ENCODE assay signal across 18 cellular contexts in the genomic region with DNA sequence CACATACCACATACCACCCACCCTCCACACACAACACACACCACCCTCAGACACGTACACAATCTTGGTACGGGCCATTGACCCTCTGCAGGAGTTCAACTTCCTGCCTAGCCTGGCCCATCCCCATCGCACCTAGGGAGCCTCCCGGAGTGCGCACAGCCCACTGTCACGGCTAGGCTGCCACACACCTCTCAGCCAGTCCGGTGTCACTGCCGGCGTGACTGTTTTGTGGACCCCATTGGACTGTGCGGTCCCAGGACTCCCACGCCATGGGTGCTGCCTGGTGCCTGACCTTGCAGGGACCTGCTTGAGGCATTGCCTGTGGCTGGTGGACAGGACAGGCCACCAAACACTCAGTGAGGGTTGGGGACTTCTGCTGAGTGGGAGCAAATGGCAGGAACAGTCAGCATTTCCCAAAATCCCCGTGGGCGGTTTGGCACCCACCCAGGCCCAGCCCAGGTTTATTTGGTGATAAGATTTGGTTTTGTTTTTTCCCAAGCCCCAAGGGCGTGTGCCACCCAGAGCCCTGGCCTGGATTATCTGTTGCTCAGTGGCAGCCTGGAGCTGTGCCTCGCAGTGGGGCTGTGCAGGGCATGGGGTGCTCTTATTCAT. TPM values are rescaled to one million over a fixed set of nuclear protein-coding genes. Genes with fewer than 3 reads are reported as not detected.
"Had no signal": no experiment of that assay in that cellular context is flagged by ENCODE, and none has a peak within 500 bp of the region (broad histone marks: within the 10 kb centered on the region; RNA-seq: fewer than 3 reads in every experiment).

No MANE protein-coding gene starts in this region.

- H3K27ac ChIP-seq: breast epithelium, hepatocyte, suprapubic skin, upper lobe of left lung had no signal

- H2AFZ ChIP-seq: hepatocyte had no signal

- H3K4me3 Mint-ChIP-seq: mesothelial cell of epicardium; naive B cell; stimulated activated memory B cell treated with anti-CD40 and anti-IgM and Interleukin-4, amounts not matched to agents 10 μg/mL and 1 μg/mL and 100 μg/mL, for 72 hours had no signal

- DNase-seq: activated CD4-positive, alpha-beta T cell treated with anti-CD3 and anti-CD28 coated beads, Interleukin-2, amount 50 U/mL, for 4 hours; activated T-cell treated with anti-CD3 and anti-CD28 coated beads, Interleukin-2, amount 50 U/mL, for 1 hour; anterior cingulate cortex; foreskin melanocyte; kidney; naive B cell; stimulated activated CD4-positive, alpha-beta T cell treated with anti-CD3 and anti-CD28 coated beads, Interleukin-1b, Interleukin-23, amount 100 ng/mL, for 48 hours; T-helper 2 cell had no signal

- H3K4me3 ChIP-seq: breast epithelium, hepatocyte, suprapubic skin, upper lobe of left lung had no signal

- H3K27me3 Mint-ChIP-seq: naive B cell; stimulated activated memory B cell treated with anti-CD40 and anti-IgM and Interleukin-4, amounts not matched to agents 10 μg/mL and 1 μg/mL and 100 μg/mL, for 72 hours had no signal

- H3K9me3 ChIP-seq: breast epithelium, suprapubic skin, upper lobe of left lung had no signal

- ATAC-seq: activated CD4-positive, CD25-positive, alpha-beta regulatory T cell treated with anti-CD3 and anti-CD28 coated beads, Interleukin-2, amount 50 U/mL, for 24 hours; activated naive CD4-positive, alpha-beta T cell treated with anti-CD3 and anti-CD28 coated beads, Interleukin-2, amount 50 U/mL, for 72 hours; stimulated activated memory B cell treated with anti-CD40 and anti-IgM and Interleukin-4, amounts not matched to agents 10 μg/mL and 1 μg/mL and 100 μg/mL, for 72 hours had no signal

- H3K36me3 Mint-ChIP-seq: activated naive CD4-positive, alpha-beta T cell treated with anti-CD3 and anti-CD28 coated beads, Interleukin-2, amount 50 U/mL, for 72 hours; mesothelial cell of epicardium; naive B cell; stimulated activated memory B cell treated with anti-CD40 and anti-IgM and Interleukin-4, amounts not matched to agents 10 μg/mL and 1 μg/mL and 100 μg/mL, for 72 hours had no signal

- H3K27me3 ChIP-seq: hepatocyte, suprapubic skin, upper lobe of left lung had no signal

- H3K36me3 ChIP-seq: breast epithelium, upper lobe of left lung had no signal

- H3K4me2 ChIP-seq: hepatocyte had no signal

- H3K4me1 ChIP-seq: breast epithelium had no signal

- H3K79me2 ChIP-seq: hepatocyte had no signal

- H3K27ac Mint-ChIP-seq: activated naive CD4-positive, alpha-beta T cell treated with anti-CD3 and anti-CD28 coated beads, Interleukin-2, amount 50 U/mL, for 72 hours; mesothelial cell of epicardium; naive B cell; stimulated activated memory B cell treated with anti-CD40 and anti-IgM and Interleukin-4, amounts not matched to agents 10 μg/mL and 1 μg/mL and 100 μg/mL, for 72 hours had no signal

- H3K9me3 Mint-ChIP-seq: mesothelial cell of epicardium had no signal

RNA-seq across cellular contexts. Expression of gene RAB7B, which starts 27.7 kb away (rescaled TPM):
- total RNA-seq: activated naive CD4-positive, alpha-beta T cell treated with anti-CD3 and anti-CD28 coated beads, Interleukin-2, amount 50 U/mL, for 72 hours; endothelial cell of umbilical vein had no signal

RNA-seq across cellular contexts. Expression of gene SLC26A9, which starts 32.2 kb away (rescaled TPM):
- total RNA-seq: activated naive CD4-positive, alpha-beta T cell treated with anti-CD3 and anti-CD28 coated beads, Interleukin-2, amount 50 U/mL, for 72 hours; breast epithelium; mesothelial cell of epicardium had no signal

RNA-seq across cellular contexts. Expression of gene CTSE, which starts 48.2 kb away (rescaled TPM):
- total RNA-seq: activated naive CD4-positive, alpha-beta T cell treated with anti-CD3 and anti-CD28 coated beads, Interleukin-2, amount 50 U/mL, for 72 hours; endothelial cell of umbilical vein; lower leg skin; mesothelial cell of epicardium; suprapubic skin had no signal
